14 cellular contexts compared by ENCODE assay signal in genomic region chr9:133369923-133370322, GRCh38. TPM values are rescaled to one million over a fixed set of nuclear protein-coding genes. Genes with fewer than 3 reads are reported as not detected.
DNase-seq lines count a peak whose midpoint lies in the region; ATAC-seq and TF ChIP-seq lines count a peak whose summit lies in the region.
"Had no signal": no experiment of that assay in that cellular context is flagged by ENCODE, and none has a peak within 500 bp of the region (broad histone marks: within the 10 kb centered on the region; RNA-seq: fewer than 3 reads in every experiment).

No MANE protein-coding gene starts in this region.

- peaks cover 41% of the 10 kb centered on the region for H3F3A ChIP-seq in GM23248 (ENCODE audit: insufficient read depth)

- peaks cover 67% of the 10 kb centered on the region for H3K4me1 Mint-ChIP-seq in activated naive CD4-positive, alpha-beta T cell treated with anti-CD3 and anti-CD28 coated beads, Interleukin-2, amount 10 ng/mL, durations not matched to agents 7 days and 5 days
- H3K4me1 Mint-ChIP-seq in naive thymus-derived CD8-positive, alpha-beta T cell, result peaks cover 44 to 90% (median 76%) of the 10 kb centered on the region in 4 donors

- POLR2A ChIA-PET in naive thymus-derived CD8-positive, alpha-beta T cell (lab: Charles Lee), result interaction anchor here (7.0 to 9.6 kb wide), 2 partner anchors 13 to 21 kb away, joined by 106 to 143 read pairs; partner anchors contain the start of genes MED22, RPL7A, SURF1 and SURF2

- in situ Hi-C loops in GM23248 (cut with MboI), result no loop called here

- no peaks in the 10 kb centered on the region for H3K9me2 ChIP-seq in GM23248 (ENCODE audit: insufficient read depth)

- no peak for ATAC-seq in naive thymus-derived CD8-positive, alpha-beta T cell
- ATAC-seq in GM19324 (IDR thresholded peaks at IDR 0.05; ENCODE audit: low FRiP score, unreplicated experiment), result no peak
- ATAC-seq: psoas muscle had no signal

- peak overlapping the region; percentile 96 for H3K27ac Mint-ChIP-seq in activated naive CD4-positive, alpha-beta T cell treated with anti-CD3 and anti-CD28 coated beads, Interleukin-2, amount 10 ng/mL, durations not matched to agents 7 days and 5 days
- peak overlapping the region; percentile 93 to 99 (median 97) for H3K27ac Mint-ChIP-seq in naive thymus-derived CD8-positive, alpha-beta T cell

- H3K4me3 Mint-ChIP-seq in activated naive CD4-positive, alpha-beta T cell treated with anti-CD3 and anti-CD28 coated beads, Interleukin-2, amount 10 ng/mL, durations not matched to agents 7 days and 5 days, result peak overlapping the region; percentile 64
- H3K4me3 Mint-ChIP-seq in naive thymus-derived CD8-positive, alpha-beta T cell, result peak overlapping the region; percentile 79 to 89 (median 84)

- H3K36me3 ChIP-seq in BLaER1 treated with 17β-estradiol and CSF1 and Interleukin-3, amounts not matched to agents 10 nM and 100 nM, result peaks cover 79 to 93% (median 91%) of the 10 kb centered on the region in 11 experiments
- peaks cover 33% of the 10 kb centered on the region for H3K36me3 ChIP-seq in GM23248 (ENCODE audit: low read depth)
- peaks cover 0 to 44% of the 10 kb centered on the region in 2 donors for H3K36me3 ChIP-seq in adrenal gland (replicated peaks in 1 of 2)

- H3K9me3 ChIP-seq in BLaER1 treated with 17β-estradiol and CSF1 and Interleukin-3, amounts not matched to agents 10 nM and 100 nM (replicated peaks in 1 of 11), result no peaks in the 10 kb centered on the region
- H3K9me3 ChIP-seq in GM23248 (ENCODE audit: low read depth), result no peaks in the 10 kb centered on the region
- H3K9me3 ChIP-seq in adrenal gland (replicated peaks in 1 of 3), result no peaks in the 10 kb centered on the region
- H3K9me3 ChIP-seq: ascending aorta, mucosa of descending colon, psoas muscle had no signal

- H3K36me3 Mint-ChIP-seq in activated naive CD4-positive, alpha-beta T cell treated with anti-CD3 and anti-CD28 coated beads, Interleukin-2, amount 10 ng/mL, durations not matched to agents 7 days and 5 days, result peaks cover 53% of the 10 kb centered on the region
- H3K36me3 Mint-ChIP-seq in naive thymus-derived CD8-positive, alpha-beta T cell, result peaks cover 0 to 43% (median 0%) of the 10 kb centered on the region in 3 donors

- peak overlapping the region in 6 of 11 experiments; percentile 7 to 35 (median 25); a peak in 7 of 22 replicates for H3K4me2 ChIP-seq in BLaER1 treated with 17β-estradiol and CSF1 and Interleukin-3, amounts not matched to agents 10 nM and 100 nM
- H3K4me2 ChIP-seq in GM23248 (ENCODE audit: unreplicated experiment), result no peak overlapping the region

- WGBS in GM23248 (ENCODE audit: low coverage in 1 of 2, low lambda C conversion rate in 2 of 2, missing lambda C conversion rate in 2 of 2), 2 experiments, result 81 to 85% methylated on average over 7 of the region's 7 CpGs
- WGBS in adrenal gland, 4 donors, result 85 to 91% (median 88%) methylated on average over 6 to 7 of the region's 7 CpGs

- H3K27ac ChIP-seq in BLaER1 treated with 17β-estradiol and CSF1 and Interleukin-3, amounts not matched to agents 10 nM and 100 nM, result no peak overlapping the region; a peak in 1 of 22 replicates
- H3K27ac ChIP-seq in GM23248 (peak overlapping the region; percentile 0; the same call in 1 of the 2 replicates), adrenal gland (peak overlapping the region in 1 of 5 donors; percentile 63)
- H3K27ac ChIP-seq: ascending aorta, C4-2B, psoas muscle had no signal

- peak overlapping the region in 8 of 11 experiments; percentile 4 to 98 (median 30); a peak in 5 of 22 replicates for H3K9ac ChIP-seq in BLaER1 treated with 17β-estradiol and CSF1 and Interleukin-3, amounts not matched to agents 10 nM and 100 nM
- no peak overlapping the region for H3K9ac ChIP-seq in GM23248

- no peak for TF ChIP-seq CTCF in adrenal gland (IDR thresholded peaks at IDR 0.05)

- TF ChIP-seq POLR2A in adrenal gland (IDR thresholded peaks at IDR 0.05), result no peak

- H3K27me3 ChIP-seq in BLaER1 treated with 17β-estradiol and CSF1 and Interleukin-3, amounts not matched to agents 10 nM and 100 nM, result no peaks in the 10 kb centered on the region
- H3K27me3 ChIP-seq in GM23248 (replicated peaks; ENCODE audit: insufficient read depth) (no peaks in the 10 kb centered on the region), adrenal gland (no peaks in the 10 kb centered on the region)
- H3K27me3 ChIP-seq: ascending aorta had no signal

- no peak overlapping the region for H3K4me3 ChIP-seq in BLaER1 treated with 17β-estradiol and CSF1 and Interleukin-3, amounts not matched to agents 10 nM and 100 nM
- H3K4me3 ChIP-seq in GM23248, result no peak overlapping the region
- no peak overlapping the region for H3K4me3 ChIP-seq in adrenal gland
- H3K4me3 ChIP-seq: ascending aorta, mucosa of descending colon, psoas muscle had no signal

- CTCF ChIA-PET in activated naive CD4-positive, alpha-beta T cell treated with anti-CD3 and anti-CD28 coated beads, Interleukin-2, amount 10 ng/mL, durations not matched to agents 7 days and 5 days (lab: Charles Lee), result interaction anchor here (1.6 to 2.0 kb wide), 2 partner anchors 40 to 184 kb away, joined by 6 to 7 read pairs; no protein-coding TSS in a partner anchor

- intact Hi-C loops in adrenal gland (cut with DNase I), result no loop called here

- no peak for DNase-seq in GM23248
- no peak for DNase-seq in activated naive CD4-positive, alpha-beta T cell treated with anti-CD3 and anti-CD28 coated beads, Interleukin-2, amount 10 ng/mL, durations not matched to agents 7 days and 5 days
- DNase-seq in naive thymus-derived CD8-positive, alpha-beta T cell, result no peak
- DNase-seq in DMS153 (lab: John Stamatoyannopoulos, UW), result no peak
- no peak for DNase-seq in NCI-H2029 (lab: John Stamatoyannopoulos, UW)
- no peak for DNase-seq in adrenal gland
- DNase-seq: GF-D8, MM.1S, psoas muscle had no signal

- H2AFZ ChIP-seq in GM23248, result no peak overlapping the region

- H3K9me3 Mint-ChIP-seq in activated naive CD4-positive, alpha-beta T cell treated with anti-CD3 and anti-CD28 coated beads, Interleukin-2, amount 10 ng/mL, durations not matched to agents 7 days and 5 days, result no peaks in the 10 kb centered on the region
- H3K9me3 Mint-ChIP-seq in naive thymus-derived CD8-positive, alpha-beta T cell, result no peaks in the 10 kb centered on the region

- peaks cover 95 to 100% (median 100%) of the 10 kb centered on the region in 11 experiments for H4K20me1 ChIP-seq in BLaER1 treated with 17β-estradiol and CSF1 and Interleukin-3, amounts not matched to agents 10 nM and 100 nM
- H4K20me1 ChIP-seq in GM23248 (ENCODE audit: insufficient read depth), result peaks cover 72% of the 10 kb centered on the region

- no peaks in the 10 kb centered on the region for H3K27me3 Mint-ChIP-seq in activated naive CD4-positive, alpha-beta T cell treated with anti-CD3 and anti-CD28 coated beads, Interleukin-2, amount 10 ng/mL, durations not matched to agents 7 days and 5 days
- H3K27me3 Mint-ChIP-seq in naive thymus-derived CD8-positive, alpha-beta T cell, result no peaks in the 10 kb centered on the region

- peaks cover 100% of the 10 kb centered on the region for H3K79me2 ChIP-seq in GM23248 (ENCODE audit: insufficient read depth)

- H3K4me1 ChIP-seq in BLaER1 treated with 17β-estradiol and CSF1 and Interleukin-3, amounts not matched to agents 10 nM and 100 nM, result peaks cover 37 to 64% (median 61%) of the 10 kb centered on the region in 10 experiments
- H3K4me1 ChIP-seq in GM23248 (ENCODE audit: insufficient read depth) (peaks cover 56% of the 10 kb centered on the region), adrenal gland (replicated peaks in 1 of 2) (peaks cover 23 to 79% of the 10 kb centered on the region in 2 donors)

RNA-seq across cellular contexts. Expression of gene SURF4, which starts 5.9 kb away (rescaled TPM):
- total RNA-seq in GM23248 (2014; rRNA removed; shearing (Covaris generic)), result 638 and 670 TPM in 2 replicates
- polyA plus RNA-seq in GM23248 (2016; fragmentation: Nextera tagmentation; extraction: Ambion mirVana), result 406 and 420 TPM in 2 replicates
- 10 to 100 TPM; 68.7 to 70.0 TPM for total RNA-seq in naive thymus-derived CD8-positive, alpha-beta T cell
- 100 to 1,000 TPM; 107 to 146 (median 122) TPM for polyA plus RNA-seq in naive thymus-derived CD8-positive, alpha-beta T cell
- 100 to 1,000 TPM; 157 to 340 (median 177) TPM for total RNA-seq in adrenal gland
- 100 to 1,000 TPM in 1 of 3 donors, 10 to 100 TPM in 2; 43.4 to 285 (median 53.4) TPM for polyA plus RNA-seq in adrenal gland

RNA-seq across cellular contexts. Expression of gene STKLD1, which starts 6.2 kb away (rescaled TPM):
- total RNA-seq in GM23248 (2014; rRNA removed; shearing (Covaris generic)), result 0.32 and 3.4 TPM in 2 replicates
- polyA plus RNA-seq in GM23248 (2016; fragmentation: Nextera tagmentation; extraction: Ambion mirVana) (0.38 and 1.5 TPM in 2 replicates), adrenal gland (1 to 10 TPM; 2.4 to 5.2 (median 4.8) TPM)
- 1 to 10 TPM; 1.2 to 1.3 TPM for total RNA-seq in naive thymus-derived CD8-positive, alpha-beta T cell
- polyA plus RNA-seq in naive thymus-derived CD8-positive, alpha-beta T cell, result 1 to 10 TPM in 1 of 3 donors, under 1 TPM in 1, not detected in 1; 0.35 to 2.3 TPM
- total RNA-seq in adrenal gland, result 1 to 10 TPM in 5 of 8 donors, under 1 TPM in 1, not detected in 2; 0.71 to 3.2 (median 1.6) TPM
- total RNA-seq: ascending aorta had no signal

RNA-seq across cellular contexts. Expression of gene SURF2, which starts 13.6 kb away (rescaled TPM):
- total RNA-seq in GM23248 (2014; rRNA removed; shearing (Covaris generic)), result 6.3 and 14.8 TPM in 2 replicates
- polyA plus RNA-seq in GM23248 (2016; fragmentation: Nextera tagmentation; extraction: Ambion mirVana), result 23.4 and 24.4 TPM in 2 replicates
- total RNA-seq in naive thymus-derived CD8-positive, alpha-beta T cell, result 10 to 100 TPM; 22.8 to 24.7 TPM
- polyA plus RNA-seq in naive thymus-derived CD8-positive, alpha-beta T cell, result 10 to 100 TPM; 39.8 to 52.0 (median 49.9) TPM
- total RNA-seq in adrenal gland, result 10 to 100 TPM; 13.4 to 29.2 (median 20.5) TPM
- 10 to 100 TPM; 19.9 to 53.0 (median 41.4) TPM for polyA plus RNA-seq in adrenal gland

RNA-seq across cellular contexts. Expression of gene SURF1, which starts 13.6 kb away (rescaled TPM):
- 27.7 and 29.1 TPM in 2 replicates for total RNA-seq in GM23248 (2014; rRNA removed; shearing (Covaris generic))
- polyA plus RNA-seq in GM23248 (2016; fragmentation: Nextera tagmentation; extraction: Ambion mirVana) (57.4 and 62.9 TPM in 2 replicates), adrenal gland (10 to 100 TPM; 55.7 to 96.3 (median 79.9) TPM)
- total RNA-seq in naive thymus-derived CD8-positive, alpha-beta T cell, result 10 to 100 TPM; 58.7 to 59.5 TPM
- 100 to 1,000 TPM in 2 of 3 donors, 10 to 100 TPM in 1; 90.6 to 119 (median 112) TPM for polyA plus RNA-seq in naive thymus-derived CD8-positive, alpha-beta T cell
- total RNA-seq in adrenal gland, result 100 to 1,000 TPM in 1 of 8 donors, 10 to 100 TPM in 7; 53.0 to 111 (median 72.8) TPM

RNA-seq across cellular contexts. Expression of gene RPL7A, which starts 21.9 kb away (rescaled TPM):
- 1,262 and 1,382 TPM in 2 replicates for total RNA-seq in GM23248 (2014; rRNA removed; shearing (Covaris generic))
- polyA plus RNA-seq in GM23248 (2016; fragmentation: Nextera tagmentation; extraction: Ambion mirVana) (437 and 458 TPM in 2 replicates), adrenal gland (1,000 to 10,000 TPM; 1,875 to 3,598 (median 2,830) TPM)
- 1,000 to 10,000 TPM; 2,300 to 2,355 TPM for total RNA-seq in naive thymus-derived CD8-positive, alpha-beta T cell
- polyA plus RNA-seq in naive thymus-derived CD8-positive, alpha-beta T cell, result 1,000 to 10,000 TPM; 1,183 to 1,387 (median 1,313) TPM
- total RNA-seq in adrenal gland, result 1,000 to 10,000 TPM; 1,947 to 3,128 (median 2,296) TPM
